8 cellular contexts compared by ENCODE assay signal in genomic region chr19:54209748-54210494, GRCh38. TPM values are rescaled to one million over a fixed set of nuclear protein-coding genes. Genes with fewer than 3 reads are reported as not detected.
DNase-seq lines count a peak whose midpoint lies in the region; ATAC-seq and TF ChIP-seq lines count a peak whose summit lies in the region.

No MANE protein-coding gene starts in this region.

- in situ Hi-C loops in GM13977 (cut with MboI; ENCODE audit: low pct_unique_long_range_greater_than_20kb, low sequenced_read_pairs, unreplicated experiment) = no loop called here

- intact Hi-C loops in lower leg skin (cut with DNase I; ENCODE audit: low total_unique reads) = no loop called here

- ATAC-seq in HG03442 (IDR thresholded peaks at IDR 0.05; ENCODE audit: unreplicated experiment) = no peak

- no peak overlapping the region for H3K9ac ChIP-seq in SK-N-MC (ENCODE audit: insufficient read length)
- peak overlapping the region; percentile 17 to 69 for H3K9ac ChIP-seq in stomach smooth muscle (ENCODE audit: low read length in 2 of 2)

- peaks cover 40% of the 10 kb centered on the region for H3K4me1 ChIP-seq in stomach smooth muscle (ENCODE audit: control insufficient read depth, insufficient read depth, low read length)

- no peak for TF ChIP-seq POLR2A in lower leg skin (IDR thresholded peaks at IDR 0.05)

- H3K36me3 ChIP-seq in SK-N-MC (ENCODE audit: insufficient read depth, low read length) = peaks cover 35% of the 10 kb centered on the region
- H3K36me3 ChIP-seq in stomach smooth muscle (ENCODE audit: control insufficient read depth in 2 of 2, insufficient read depth in 2 of 2, low read length in 2 of 2) = peaks cover 31 to 32% of the 10 kb centered on the region in 2 donors

- H3K27me3 ChIP-seq in stomach smooth muscle (ENCODE audit: control insufficient read depth in 1 of 2, insufficient read depth in 2 of 2, low read length in 2 of 2) = no peaks in the 10 kb centered on the region

- TF ChIP-seq CTCF in lower leg skin (IDR thresholded peaks at IDR 0.05) = no peak
- no peak for TF ChIP-seq CTCF in GM13977 (IDR thresholded peaks at IDR 0.05; ENCODE audit: extremely low read depth, insufficient read depth, missing control alignments)

- H3K27ac ChIP-seq in SK-N-MC (peak overlapping the region; percentile 12), stomach smooth muscle (ENCODE audit: low read length) (peak overlapping the region; percentile 66)

- DNase-seq in DMS79 treated with DMSO at 0.1 percent for 48 hours (lab: John Stamatoyannopoulos, UW) (peak; percentile 95), NAMALWA (ENCODE audit: low spot score) (peak; percentile 57), SK-N-MC (ENCODE audit: low read depth, low spot score) (no peak), dermis blood vessel endothelial cell (peak; percentile 95), lower leg skin (ENCODE audit: low spot score in 2 of 2) (peak; percentile 85 to 95), GM13977 (ENCODE audit: low spot score) (no peak)

- H3K4me3 ChIP-seq in SK-N-MC (no peak overlapping the region), lower leg skin (ENCODE audit: low read depth, poor library complexity, severe bottlenecking) (no peak overlapping the region), stomach smooth muscle (ENCODE audit: low read length in 2 of 2) (peak overlapping the region in 1 of 2 donors; percentile 44)

- no peaks in the 10 kb centered on the region for H3K9me3 ChIP-seq in SK-N-MC (ENCODE audit: low read depth, low read length)
- no peaks in the 10 kb centered on the region for H3K9me3 ChIP-seq in stomach smooth muscle (ENCODE audit: control insufficient read depth in 2 of 2, low read length in 2 of 2)

- 46 to 55% methylated on average over 11 of the region's 11 CpGs for WGBS in lower leg skin, 2 donors

RNA-seq across cellular contexts. Expression of gene RPS9, which starts 9.3 kb away (rescaled TPM):
- total RNA-seq in dermis blood vessel endothelial cell (1,481 and 2,291 TPM in 2 replicates), lower leg skin (1,000 to 10,000 TPM; 2,457 to 3,045 (median 2,759) TPM)

RNA-seq across cellular contexts. Expression of gene LILRB3, which starts 12.9 kb away (rescaled TPM):
- not detected in 2 replicates for total RNA-seq in dermis blood vessel endothelial cell
- 1 to 10 TPM in 2 of 4 donors, under 1 TPM in 2; 0.65 to 7.7 (median 3.5) TPM for total RNA-seq in lower leg skin

RNA-seq across cellular contexts. Expression of gene TSEN34, which starts 18.8 kb away (rescaled TPM):
- total RNA-seq in dermis blood vessel endothelial cell (71.8 and 78.3 TPM in 2 replicates), lower leg skin (100 to 1,000 TPM in 2 of 4 donors, 10 to 100 TPM in 2; 80.5 to 118 (median 107) TPM)

RNA-seq across cellular contexts. Expression of gene MBOAT7, which starts 20.5 kb away (rescaled TPM):
- total RNA-seq in dermis blood vessel endothelial cell = 33.5 and 50.1 TPM in 2 replicates
- total RNA-seq in lower leg skin = 100 to 1,000 TPM in 1 of 4 donors, 10 to 100 TPM in 3; 57.4 to 117 (median 62.2) TPM

RNA-seq across cellular contexts. Expression of gene LILRA6, which starts 32.7 kb away (rescaled TPM):
- total RNA-seq in dermis blood vessel endothelial cell (not detected in 2 replicates), lower leg skin (1 to 10 TPM in 2 of 4 donors, under 1 TPM in 1, not detected in 1; 0.98 to 1.6 (median 1.5) TPM)

Comparison
In these comparisons a context has a peak if more than half of its experiments do, and no peak if none do; other contexts are left out.
1. DNase-seq: peak in DMS79 treated with DMSO at 0.1 percent for 48 hours (single experiment), NAMALWA (single experiment), dermis blood vessel endothelial cell (single experiment) and lower leg skin (2 of 2); none in SK-N-MC (single experiment) and GM13977 (single experiment).